ENCODE assay signal across 1 cellular context in the genomic region with DNA sequence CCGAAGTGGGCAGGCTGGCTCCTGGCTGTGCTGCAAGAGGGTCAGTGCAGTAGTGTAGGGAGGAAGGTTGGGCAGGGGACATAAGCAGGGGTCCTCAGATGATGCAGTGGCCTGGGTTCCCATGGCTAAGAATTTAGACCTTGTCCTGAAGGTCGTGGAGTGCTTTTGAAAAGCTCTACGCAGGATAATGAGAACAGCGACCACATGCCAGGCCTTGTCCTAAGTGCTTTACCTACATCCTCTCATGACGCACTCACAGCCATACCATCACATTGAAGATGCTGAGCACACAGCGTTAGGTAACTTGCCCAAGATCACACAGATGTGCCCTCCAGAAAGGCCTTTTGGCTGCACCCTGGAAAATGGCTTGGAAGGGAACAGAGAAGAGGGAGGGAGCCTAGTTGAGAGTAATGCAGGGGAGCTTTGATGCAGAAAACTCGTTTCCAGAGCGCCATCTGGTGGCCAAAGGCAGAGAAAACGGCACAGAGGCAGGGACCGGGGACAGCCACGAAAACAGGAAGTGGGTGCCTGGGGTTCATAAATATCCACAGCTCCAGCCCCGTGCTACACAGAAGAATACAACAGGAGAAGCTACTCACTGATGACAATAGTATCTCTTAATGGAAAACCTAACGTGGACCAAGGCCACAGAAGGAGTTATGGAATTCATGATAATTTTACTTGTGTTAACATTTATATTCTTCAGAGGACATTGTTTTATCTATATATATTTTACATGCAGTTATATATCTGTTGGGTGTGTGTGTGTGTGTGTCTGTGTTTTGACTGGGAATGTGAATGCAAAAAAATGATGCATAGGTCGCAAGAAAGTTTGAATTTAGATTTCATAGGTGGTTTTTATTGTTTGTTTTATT.
TF ChIP-seq lines count a peak whose summit lies in the region.

No MANE protein-coding gene starts in this region.

TF ChIP-seq in HepG2, 621 proteins besides CTCF, POLR2A, EP300 and RAD21 (continued from another document and continues in another):
- TF ChIP-seq, protein P1, sequence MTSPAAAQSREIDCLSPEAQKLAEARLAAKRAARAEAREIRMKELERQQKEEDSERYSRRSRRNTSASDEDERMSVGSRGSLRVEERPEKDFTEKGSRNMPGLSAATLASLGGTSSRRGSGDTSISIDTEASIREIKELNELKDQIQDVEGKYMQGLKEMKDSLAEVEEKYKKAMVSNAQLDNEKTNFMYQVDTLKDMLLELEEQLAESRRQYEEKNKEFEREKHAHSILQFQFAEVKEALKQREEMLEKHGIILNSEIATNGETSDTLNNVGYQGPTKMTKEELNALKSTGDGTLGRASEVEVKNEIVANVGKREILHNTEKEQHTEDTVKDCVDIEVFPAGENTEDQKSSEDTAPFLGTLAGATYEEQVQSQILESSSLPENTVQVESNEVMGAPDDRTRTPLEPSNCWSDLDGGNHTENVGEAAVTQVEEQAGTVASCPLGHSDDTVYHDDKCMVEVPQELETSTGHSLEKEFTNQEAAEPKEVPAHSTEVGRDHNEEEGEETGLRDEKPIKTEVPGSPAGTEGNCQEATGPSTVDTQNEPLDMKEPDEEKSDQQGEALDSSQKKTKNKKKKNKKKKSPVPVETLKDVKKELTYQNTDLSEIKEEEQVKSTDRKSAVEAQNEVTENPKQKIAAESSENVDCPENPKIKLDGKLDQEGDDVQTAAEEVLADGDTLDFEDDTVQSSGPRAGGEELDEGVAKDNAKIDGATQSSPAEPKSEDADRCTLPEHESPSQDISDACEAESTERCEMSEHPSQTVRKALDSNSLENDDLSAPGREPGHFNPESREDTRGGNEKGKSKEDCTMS (CRISPR knock-in tag; conservative IDR thresholded peaks at IDR 0.05) = no peak
- TF ChIP-seq ZNF652 (CRISPR knock-in tag; IDR thresholded peaks at IDR 0.05; ENCODE audit: borderline replicate concordance, low read depth) = no peak
- TF ChIP-seq SMC3 (IDR thresholded peaks at IDR 0.05; ENCODE audit: low read length) = peak; percentile 89
- TF ChIP-seq, protein P2, sequence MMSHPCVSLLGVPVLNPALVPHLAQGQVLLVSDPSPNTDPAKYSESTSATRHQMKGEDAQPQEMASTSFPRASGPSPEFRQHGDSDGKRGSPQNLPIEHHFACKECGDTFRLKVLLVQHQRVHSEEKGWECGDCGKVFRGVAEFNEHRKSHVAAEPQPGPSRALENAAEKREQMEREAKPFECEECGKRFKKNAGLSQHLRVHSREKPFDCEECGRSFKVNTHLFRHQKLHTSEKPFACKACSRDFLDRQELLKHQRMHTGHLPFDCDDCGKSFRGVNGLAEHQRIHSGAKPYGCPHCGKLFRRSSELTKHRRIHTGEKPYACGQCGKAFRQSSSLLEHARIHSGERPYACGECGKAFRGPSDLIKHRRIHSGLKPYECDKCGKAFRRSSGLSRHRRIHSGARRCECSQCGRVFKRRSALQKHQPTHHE (CRISPR knock-in tag; IDR thresholded peaks at IDR 0.05; ENCODE audit: borderline replicate concordance) = no peak
- TF ChIP-seq, protein P3, sequence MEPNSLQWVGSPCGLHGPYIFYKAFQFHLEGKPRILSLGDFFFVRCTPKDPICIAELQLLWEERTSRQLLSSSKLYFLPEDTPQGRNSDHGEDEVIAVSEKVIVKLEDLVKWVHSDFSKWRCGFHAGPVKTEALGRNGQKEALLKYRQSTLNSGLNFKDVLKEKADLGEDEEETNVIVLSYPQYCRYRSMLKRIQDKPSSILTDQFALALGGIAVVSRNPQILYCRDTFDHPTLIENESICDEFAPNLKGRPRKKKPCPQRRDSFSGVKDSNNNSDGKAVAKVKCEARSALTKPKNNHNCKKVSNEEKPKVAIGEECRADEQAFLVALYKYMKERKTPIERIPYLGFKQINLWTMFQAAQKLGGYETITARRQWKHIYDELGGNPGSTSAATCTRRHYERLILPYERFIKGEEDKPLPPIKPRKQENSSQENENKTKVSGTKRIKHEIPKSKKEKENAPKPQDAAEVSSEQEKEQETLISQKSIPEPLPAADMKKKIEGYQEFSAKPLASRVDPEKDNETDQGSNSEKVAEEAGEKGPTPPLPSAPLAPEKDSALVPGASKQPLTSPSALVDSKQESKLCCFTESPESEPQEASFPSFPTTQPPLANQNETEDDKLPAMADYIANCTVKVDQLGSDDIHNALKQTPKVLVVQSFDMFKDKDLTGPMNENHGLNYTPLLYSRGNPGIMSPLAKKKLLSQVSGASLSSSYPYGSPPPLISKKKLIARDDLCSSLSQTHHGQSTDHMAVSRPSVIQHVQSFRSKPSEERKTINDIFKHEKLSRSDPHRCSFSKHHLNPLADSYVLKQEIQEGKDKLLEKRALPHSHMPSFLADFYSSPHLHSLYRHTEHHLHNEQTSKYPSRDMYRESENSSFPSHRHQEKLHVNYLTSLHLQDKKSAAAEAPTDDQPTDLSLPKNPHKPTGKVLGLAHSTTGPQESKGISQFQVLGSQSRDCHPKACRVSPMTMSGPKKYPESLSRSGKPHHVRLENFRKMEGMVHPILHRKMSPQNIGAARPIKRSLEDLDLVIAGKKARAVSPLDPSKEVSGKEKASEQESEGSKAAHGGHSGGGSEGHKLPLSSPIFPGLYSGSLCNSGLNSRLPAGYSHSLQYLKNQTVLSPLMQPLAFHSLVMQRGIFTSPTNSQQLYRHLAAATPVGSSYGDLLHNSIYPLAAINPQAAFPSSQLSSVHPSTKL (CRISPR knock-in tag; IDR thresholded peaks at IDR 0.05) = 0 out of 2 replicates have a peak, but pooled peaks have one; percentile 17
- TF ChIP-seq, protein P4, sequence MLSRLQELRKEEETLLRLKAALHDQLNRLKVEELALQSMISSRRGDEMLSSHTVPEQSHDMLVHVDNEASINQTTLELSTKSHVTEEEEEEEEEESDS (CRISPR knock-in tag; IDR thresholded peaks at IDR 0.05; ENCODE audit: borderline replicate concordance) = no peak
- TF ChIP-seq, protein P5, sequence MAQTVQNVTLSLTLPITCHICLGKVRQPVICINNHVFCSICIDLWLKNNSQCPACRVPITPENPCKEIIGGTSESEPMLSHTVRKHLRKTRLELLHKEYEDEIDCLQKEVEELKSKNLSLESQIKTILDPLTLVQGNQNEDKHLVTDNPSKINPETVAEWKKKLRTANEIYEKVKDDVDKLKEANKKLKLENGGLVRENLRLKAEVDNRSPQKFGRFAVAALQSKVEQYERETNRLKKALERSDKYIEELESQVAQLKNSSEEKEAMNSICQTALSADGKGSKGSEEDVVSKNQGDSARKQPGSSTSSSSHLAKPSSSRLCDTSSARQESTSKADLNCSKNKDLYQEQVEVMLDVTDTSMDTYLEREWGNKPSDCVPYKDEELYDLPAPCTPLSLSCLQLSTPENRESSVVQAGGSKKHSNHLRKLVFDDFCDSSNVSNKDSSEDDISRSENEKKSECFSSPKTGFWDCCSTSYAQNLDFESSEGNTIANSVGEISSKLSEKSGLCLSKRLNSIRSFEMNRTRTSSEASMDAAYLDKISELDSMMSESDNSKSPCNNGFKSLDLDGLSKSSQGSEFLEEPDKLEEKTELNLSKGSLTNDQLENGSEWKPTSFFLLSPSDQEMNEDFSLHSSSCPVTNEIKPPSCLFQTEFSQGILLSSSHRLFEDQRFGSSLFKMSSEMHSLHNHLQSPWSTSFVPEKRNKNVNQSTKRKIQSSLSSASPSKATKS (CRISPR knock-in tag; IDR thresholded peaks at IDR 0.05) = no peak
- TF ChIP-seq ZFX (CRISPR knock-in tag; IDR thresholded peaks at IDR 0.05; ENCODE audit: low read depth) = peak; percentile 33; the same call in 1 of the 2 replicates
- no peak for TF ChIP-seq XBP1 (CRISPR knock-in tag; IDR thresholded peaks at IDR 0.05)
- peak; percentile 50; the same call in 1 of the 2 replicates for TF ChIP-seq GABPB1 (CRISPR knock-in tag; IDR thresholded peaks at IDR 0.05)
- TF ChIP-seq ZNF567 (CRISPR knock-in tag; IDR thresholded peaks at IDR 0.05; ENCODE audit: borderline replicate concordance) = no peak
- TF ChIP-seq, protein P6, sequence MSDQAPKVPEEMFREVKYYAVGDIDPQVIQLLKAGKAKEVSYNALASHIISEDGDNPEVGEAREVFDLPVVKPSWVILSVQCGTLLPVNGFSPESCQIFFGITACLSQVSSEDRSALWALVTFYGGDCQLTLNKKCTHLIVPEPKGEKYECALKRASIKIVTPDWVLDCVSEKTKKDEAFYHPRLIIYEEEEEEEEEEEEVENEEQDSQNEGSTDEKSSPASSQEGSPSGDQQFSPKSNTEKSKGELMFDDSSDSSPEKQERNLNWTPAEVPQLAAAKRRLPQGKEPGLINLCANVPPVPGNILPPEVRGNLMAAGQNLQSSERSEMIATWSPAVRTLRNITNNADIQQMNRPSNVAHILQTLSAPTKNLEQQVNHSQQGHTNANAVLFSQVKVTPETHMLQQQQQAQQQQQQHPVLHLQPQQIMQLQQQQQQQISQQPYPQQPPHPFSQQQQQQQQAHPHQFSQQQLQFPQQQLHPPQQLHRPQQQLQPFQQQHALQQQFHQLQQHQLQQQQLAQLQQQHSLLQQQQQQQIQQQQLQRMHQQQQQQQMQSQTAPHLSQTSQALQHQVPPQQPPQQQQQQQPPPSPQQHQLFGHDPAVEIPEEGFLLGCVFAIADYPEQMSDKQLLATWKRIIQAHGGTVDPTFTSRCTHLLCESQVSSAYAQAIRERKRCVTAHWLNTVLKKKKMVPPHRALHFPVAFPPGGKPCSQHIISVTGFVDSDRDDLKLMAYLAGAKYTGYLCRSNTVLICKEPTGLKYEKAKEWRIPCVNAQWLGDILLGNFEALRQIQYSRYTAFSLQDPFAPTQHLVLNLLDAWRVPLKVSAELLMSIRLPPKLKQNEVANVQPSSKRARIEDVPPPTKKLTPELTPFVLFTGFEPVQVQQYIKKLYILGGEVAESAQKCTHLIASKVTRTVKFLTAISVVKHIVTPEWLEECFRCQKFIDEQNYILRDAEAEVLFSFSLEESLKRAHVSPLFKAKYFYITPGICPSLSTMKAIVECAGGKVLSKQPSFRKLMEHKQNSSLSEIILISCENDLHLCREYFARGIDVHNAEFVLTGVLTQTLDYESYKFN (CRISPR knock-in tag; conservative IDR thresholded peaks at IDR 0.05) = 0 out of 2 replicates have a peak, but pooled peaks have one; percentile 13
- no peak; the same call in 1 of the 2 replicates for TF ChIP-seq FOXK1 (CRISPR knock-in tag; IDR thresholded peaks at IDR 0.05; ENCODE audit: borderline replicate concordance, low read depth)
- 0 out of 2 replicates have a peak, but pooled peaks have one; percentile 46 for TF ChIP-seq MIER3 (CRISPR knock-in tag; IDR thresholded peaks at IDR 0.05; ENCODE audit: borderline replicate concordance)
- 0 out of 2 replicates have a peak, but pooled peaks have one; percentile 19 for TF ChIP-seq RXRB (CRISPR knock-in tag; IDR thresholded peaks at IDR 0.05; ENCODE audit: borderline replicate concordance)
- TF ChIP-seq SP1 (IDR thresholded peaks at IDR 0.05) = no peak
- TF ChIP-seq SP1 (CRISPR knock-in tag; IDR thresholded peaks at IDR 0.05) = no peak
- no peak for TF ChIP-seq ZNF12 (CRISPR knock-in tag; IDR thresholded peaks at IDR 0.05)
- no peak for TF ChIP-seq ZNF296 (CRISPR knock-in tag; conservative IDR thresholded peaks at IDR 0.05)
- 0 out of 2 replicates have a peak, but pooled peaks have one; percentile 40 for TF ChIP-seq ERF (CRISPR knock-in tag; IDR thresholded peaks at IDR 0.05)
- peak; percentile 44; the same call in 1 of the 2 replicates for TF ChIP-seq THAP11 (CRISPR knock-in tag; IDR thresholded peaks at IDR 0.05)
- TF ChIP-seq, protein P7, sequence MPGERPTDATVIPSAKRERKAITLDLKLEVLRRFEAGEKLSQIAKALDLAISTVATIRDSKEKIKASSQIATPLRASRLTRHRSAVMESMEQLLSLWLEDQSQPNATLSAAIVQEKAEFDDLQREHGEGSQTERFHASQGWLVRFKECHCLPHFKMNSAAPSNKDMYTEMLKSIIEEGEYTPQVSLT (CRISPR knock-in tag; IDR thresholded peaks at IDR 0.05; ENCODE audit: borderline replicate concordance, low read depth) = no peak
- no peak for TF ChIP-seq GATA4 (IDR thresholded peaks at IDR 0.05; ENCODE audit: borderline replicate concordance, low read depth)
- TF ChIP-seq ZNF737 (CRISPR knock-in tag; IDR thresholded peaks at IDR 0.05; ENCODE audit: borderline replicate concordance) = no peak
- TF ChIP-seq, protein P8, sequence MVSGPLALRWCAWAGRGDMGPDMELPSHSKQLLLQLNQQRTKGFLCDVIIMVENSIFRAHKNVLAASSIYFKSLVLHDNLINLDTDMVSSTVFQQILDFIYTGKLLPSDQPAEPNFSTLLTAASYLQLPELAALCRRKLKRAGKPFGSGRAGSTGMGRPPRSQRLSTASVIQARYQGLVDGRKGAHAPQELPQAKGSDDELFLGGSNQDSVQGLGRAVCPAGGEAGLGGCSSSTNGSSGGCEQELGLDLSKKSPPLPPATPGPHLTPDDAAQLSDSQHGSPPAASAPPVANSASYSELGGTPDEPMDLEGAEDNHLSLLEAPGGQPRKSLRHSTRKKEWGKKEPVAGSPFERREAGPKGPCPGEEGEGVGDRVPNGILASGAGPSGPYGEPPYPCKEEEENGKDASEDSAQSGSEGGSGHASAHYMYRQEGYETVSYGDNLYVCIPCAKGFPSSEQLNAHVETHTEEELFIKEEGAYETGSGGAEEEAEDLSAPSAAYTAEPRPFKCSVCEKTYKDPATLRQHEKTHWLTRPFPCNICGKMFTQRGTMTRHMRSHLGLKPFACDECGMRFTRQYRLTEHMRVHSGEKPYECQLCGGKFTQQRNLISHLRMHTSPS (CRISPR knock-in tag; IDR thresholded peaks at IDR 0.05; ENCODE audit: low read depth) = no peak
- TF ChIP-seq, protein P9, sequence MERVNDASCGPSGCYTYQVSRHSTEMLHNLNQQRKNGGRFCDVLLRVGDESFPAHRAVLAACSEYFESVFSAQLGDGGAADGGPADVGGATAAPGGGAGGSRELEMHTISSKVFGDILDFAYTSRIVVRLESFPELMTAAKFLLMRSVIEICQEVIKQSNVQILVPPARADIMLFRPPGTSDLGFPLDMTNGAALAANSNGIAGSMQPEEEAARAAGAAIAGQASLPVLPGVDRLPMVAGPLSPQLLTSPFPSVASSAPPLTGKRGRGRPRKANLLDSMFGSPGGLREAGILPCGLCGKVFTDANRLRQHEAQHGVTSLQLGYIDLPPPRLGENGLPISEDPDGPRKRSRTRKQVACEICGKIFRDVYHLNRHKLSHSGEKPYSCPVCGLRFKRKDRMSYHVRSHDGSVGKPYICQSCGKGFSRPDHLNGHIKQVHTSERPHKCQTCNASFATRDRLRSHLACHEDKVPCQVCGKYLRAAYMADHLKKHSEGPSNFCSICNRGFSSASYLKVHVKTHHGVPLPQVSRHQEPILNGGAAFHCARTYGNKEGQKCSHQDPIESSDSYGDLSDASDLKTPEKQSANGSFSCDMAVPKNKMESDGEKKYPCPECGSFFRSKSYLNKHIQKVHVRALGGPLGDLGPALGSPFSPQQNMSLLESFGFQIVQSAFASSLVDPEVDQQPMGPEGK (CRISPR knock-in tag; IDR thresholded peaks at IDR 0.05) = peak; percentile 40
- TF ChIP-seq, protein P10, sequence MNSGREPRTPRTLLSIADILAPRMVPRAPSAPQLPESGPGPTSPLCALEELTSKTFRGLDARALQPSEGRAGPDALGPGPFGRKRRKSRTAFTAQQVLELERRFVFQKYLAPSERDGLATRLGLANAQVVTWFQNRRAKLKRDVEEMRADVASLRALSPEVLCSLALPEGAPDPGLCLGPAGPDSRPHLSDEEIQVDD (CRISPR knock-in tag; IDR thresholded peaks at IDR 0.05; ENCODE audit: borderline replicate concordance) = no peak
- TF ChIP-seq, protein P11, sequence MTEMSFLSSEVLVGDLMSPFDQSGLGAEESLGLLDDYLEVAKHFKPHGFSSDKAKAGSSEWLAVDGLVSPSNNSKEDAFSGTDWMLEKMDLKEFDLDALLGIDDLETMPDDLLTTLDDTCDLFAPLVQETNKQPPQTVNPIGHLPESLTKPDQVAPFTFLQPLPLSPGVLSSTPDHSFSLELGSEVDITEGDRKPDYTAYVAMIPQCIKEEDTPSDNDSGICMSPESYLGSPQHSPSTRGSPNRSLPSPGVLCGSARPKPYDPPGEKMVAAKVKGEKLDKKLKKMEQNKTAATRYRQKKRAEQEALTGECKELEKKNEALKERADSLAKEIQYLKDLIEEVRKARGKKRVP (CRISPR knock-in tag; IDR thresholded peaks at IDR 0.05) = 0 out of 4 replicates have a peak, but pooled peaks of 1 of the 2 experiments have one; percentile 23
- TF ChIP-seq HNF4G (IDR thresholded peaks at IDR 0.05; ENCODE audit: borderline replicate concordance, low read depth, low read length) = no peak
- no peak for TF ChIP-seq HNF4G (CRISPR knock-in tag; IDR thresholded peaks at IDR 0.05; ENCODE audit: borderline replicate concordance, low read depth)
- 0 out of 2 replicates have a peak, but pooled peaks have one; percentile 15 for TF ChIP-seq ZFP82 (CRISPR knock-in tag; IDR thresholded peaks at IDR 0.05; ENCODE audit: borderline replicate concordance)
